Comparison of ENCODE assay signal across 24 cellular contexts in genomic region chr3:99128205-99128604, GRCh38.
DNase-seq lines count a peak whose midpoint lies in the region; ATAC-seq, FAIRE-seq and TF ChIP-seq lines count a peak whose summit lies in the region.
"Had no signal": no experiment of that assay in that cellular context is flagged by ENCODE, and none has a peak within 500 bp of the region (broad histone marks: within the 10 kb centered on the region; RNA-seq: fewer than 3 reads in every experiment).

No MANE protein-coding gene starts in this region.

- CTCF ChIA-PET in MCF 10A (lab: Yijun Ruan, JAX) = interaction anchor here (0.5 to 0.8 kb wide), 3 partner anchors 17 to 692 kb away, joined by 3 to 4 read pairs (median 3); no protein-coding TSS in a partner anchor
- CTCF ChIA-PET in HepG2 (lab: Yijun Ruan, JAX; ENCODE audit: low intra/inter-chr PET ratio, low total read pairs) = no interaction called here

- ATAC-seq in HepG2 (no peak), gastroesophageal sphincter (no peak)
- ATAC-seq: activated T-cell treated with anti-CD3 and anti-CD28 coated beads, Interleukin-2, amount 50 U/mL, for 72 hours; mucosa of descending colon; psoas muscle had no signal

- no peaks in the 10 kb centered on the region for H3K36me3 Mint-ChIP-seq in MCF 10A (ENCODE audit: insufficient read depth, unreplicated experiment)
- H3K36me3 Mint-ChIP-seq: activated naive CD4-positive, alpha-beta T cell treated with anti-CD3 and anti-CD28 coated beads, Interleukin-2, amount 10 ng/mL, durations not matched to agents 7 days and 5 days; neural progenitor cell had no signal

- no peak overlapping the region for H2AFZ ChIP-seq in HepG2 (ENCODE audit: low read length)
- H2AFZ ChIP-seq: neural progenitor cell had no signal

- no peak for TF ChIP-seq EP300 in HepG2 (IDR thresholded peaks at IDR 0.05; ENCODE audit: low read depth in 2 of 2, low read length in 2 of 2)
- no peak for TF ChIP-seq EP300 in HepG2 (CRISPR knock-in tag; IDR thresholded peaks at IDR 0.05; ENCODE audit: borderline replicate concordance)
- no peak for TF ChIP-seq EP300 in gastroesophageal sphincter (IDR thresholded peaks at IDR 0.05)

- no peaks in the 10 kb centered on the region for H4K20me1 ChIP-seq in HepG2 (ENCODE audit: insufficient read depth, low read length)
- H4K20me1 ChIP-seq: BLaER1 treated with 17β-estradiol and CSF1 and Interleukin-3, amounts not matched to agents 10 nM and 100 nM had no signal

- peak overlapping the region; percentile 86 for H3K27ac Mint-ChIP-seq in MCF 10A (ENCODE audit: low read depth, unreplicated experiment)
- H3K27ac Mint-ChIP-seq: activated naive CD4-positive, alpha-beta T cell treated with anti-CD3 and anti-CD28 coated beads, Interleukin-2, amount 10 ng/mL, durations not matched to agents 7 days and 5 days; activated T-cell treated with anti-CD3 and anti-CD28 coated beads, Interleukin-2, amount 50 U/mL, for 72 hours; neural progenitor cell had no signal

- H3K4me3 ChIP-seq in breast epithelium = no peak overlapping the region
- H3K4me3 ChIP-seq in ascending aorta = no peak overlapping the region
- H3K4me3 ChIP-seq in fibroblast of mammary gland (ENCODE audit: control insufficient read depth, low read depth, low read length) = no peak overlapping the region
- no peak overlapping the region for H3K4me3 ChIP-seq in subcutaneous abdominal adipose tissue (ENCODE audit: low read depth in 1 of 5, low read length in 5 of 5)
- H3K4me3 ChIP-seq in HepG2 (replicated peaks in 1 of 3; ENCODE audit: insufficient read depth in 1 of 3, low read depth in 2 of 3, low read length in 3 of 3) = no peak overlapping the region
- H3K4me3 ChIP-seq in gastroesophageal sphincter = no peak overlapping the region
- H3K4me3 ChIP-seq: BLaER1 treated with 17β-estradiol and CSF1 and Interleukin-3, amounts not matched to agents 10 nM and 100 nM; mucosa of descending colon; neural progenitor cell; psoas muscle; spleen; vagina had no signal

- H3K27ac ChIP-seq in breast epithelium (no peak overlapping the region), ascending aorta (peak overlapping the region; percentile 83 to 88), subcutaneous abdominal adipose tissue (ENCODE audit: low read depth, low read length) (peak overlapping the region; percentile 55), HepG2 (ENCODE audit: extremely low read length, insufficient read depth, low read length) (no peak overlapping the region), gastroesophageal sphincter (no peak overlapping the region)
- H3K27ac ChIP-seq: BLaER1 treated with 17β-estradiol and CSF1 and Interleukin-3, amounts not matched to agents 10 nM and 100 nM; neural progenitor cell; psoas muscle; spleen; vagina had no signal

- intact Hi-C loops in MCF 10A (cut with micrococcal nuclease) (loop anchor here (2.0 kb wide), 1 partner anchor 507 kb away; no protein-coding TSS in a partner anchor), breast epithelium (cut with DNase I; ENCODE audit: low total_unique reads) (no loop called here), ascending aorta (cut with DNase I) (loop anchor here (2.0 to 5.0 kb wide), 2 partner anchors 113 to 509 kb away; partner anchors contain the start of gene COL8A1), HepG2 (cut with micrococcal nuclease; ENCODE audit: unreplicated experiment) (no loop called here)

- WGBS in HepG2 (ENCODE audit: low lambda C conversion rate) = 0% methylated on average over 3 of the region's 3 CpGs
- WGBS in gastroesophageal sphincter (ENCODE audit: low coverage in 1 of 2), 2 donors = 59 to 63% methylated on average over 2 to 3 of the region's 3 CpGs

- peaks cover 11% of the 10 kb centered on the region for H3K4me1 Mint-ChIP-seq in MCF 10A (ENCODE audit: insufficient read depth, unreplicated experiment)
- H3K4me1 Mint-ChIP-seq: activated naive CD4-positive, alpha-beta T cell treated with anti-CD3 and anti-CD28 coated beads, Interleukin-2, amount 10 ng/mL, durations not matched to agents 7 days and 5 days; neural progenitor cell had no signal

- no peak for TF ChIP-seq POLR2A in breast epithelium (IDR thresholded peaks at IDR 0.05)
- no peak for TF ChIP-seq POLR2A in HepG2 (IDR thresholded peaks at IDR 0.05; ENCODE audit: insufficient read depth in 1 of 2, low read depth in 2 of 2, low read length in 2 of 2)
- TF ChIP-seq POLR2A in gastroesophageal sphincter (IDR thresholded peaks at IDR 0.05) = no peak

- H3K9me3 ChIP-seq in breast epithelium (no peaks in the 10 kb centered on the region), ascending aorta (no peaks in the 10 kb centered on the region), subcutaneous abdominal adipose tissue (ENCODE audit: control insufficient read depth in 5 of 5, low read length in 5 of 5) (no peaks in the 10 kb centered on the region), HepG2 (ENCODE audit: low read length) (no peaks in the 10 kb centered on the region), gastroesophageal sphincter (no peaks in the 10 kb centered on the region)
- H3K9me3 ChIP-seq: BLaER1 treated with 17β-estradiol and CSF1 and Interleukin-3, amounts not matched to agents 10 nM and 100 nM; mucosa of descending colon; psoas muscle; spleen; vagina had no signal

- in situ Hi-C loops in HepG2 (cut with HindIII; ENCODE audit: extremely low pct_ligation_motif_present, low pct_unique_long_range_greater_than_20kb) = no loop called here

- no peak for FAIRE-seq in HepG2 (lab: Jason Lieb, UNC)
- FAIRE-seq: GM18507 had no signal

- no peak for TF ChIP-seq CTCF in MCF 10A (IDR thresholded peaks at IDR 0.05; ENCODE audit: unreplicated experiment)
- no peak for TF ChIP-seq CTCF in breast epithelium (IDR thresholded peaks at IDR 0.05)
- no peak for TF ChIP-seq CTCF in ascending aorta (IDR thresholded peaks at IDR 0.05)
- TF ChIP-seq CTCF in fibroblast of mammary gland (conservative IDR thresholded peaks at IDR 0.05; ENCODE audit: control insufficient read depth, insufficient read depth, low read depth, low read length) = no peak
- no peak for TF ChIP-seq CTCF in HepG2 (CRISPR knock-in tag; IDR thresholded peaks at IDR 0.05)
- no peak for TF ChIP-seq CTCF in gastroesophageal sphincter (IDR thresholded peaks at IDR 0.05)

- H3K27me3 ChIP-seq in breast epithelium (no peaks in the 10 kb centered on the region), ascending aorta (no peaks in the 10 kb centered on the region), subcutaneous abdominal adipose tissue (ENCODE audit: control insufficient read depth in 5 of 5, insufficient read depth in 4 of 5, low read length in 5 of 5) (no peaks in the 10 kb centered on the region), HepG2 (ENCODE audit: control insufficient read depth in 1 of 2, insufficient read depth in 2 of 2, low read length in 2 of 2) (no peaks in the 10 kb centered on the region), gastroesophageal sphincter (no peaks in the 10 kb centered on the region)
- H3K27me3 ChIP-seq: BLaER1 treated with 17β-estradiol and CSF1 and Interleukin-3, amounts not matched to agents 10 nM and 100 nM; neural progenitor cell; spleen; vagina had no signal

- POLR2A ChIA-PET in MCF 10A (lab: Yijun Ruan, JAX) (interaction anchor here (0.6 kb wide), 1 partner anchor 249 kb away, joined by 6 read pairs; no protein-coding TSS in a partner anchor), HepG2 (lab: Yijun Ruan, JAX) (no interaction called here)

- no peak overlapping the region for H3K4me2 ChIP-seq in HepG2 (ENCODE audit: low read depth, low read length)
- H3K4me2 ChIP-seq: BLaER1 treated with 17β-estradiol and CSF1 and Interleukin-3, amounts not matched to agents 10 nM and 100 nM; neural progenitor cell had no signal

- H3K79me2 ChIP-seq in HepG2 (ENCODE audit: insufficient read depth, low read length) = no peaks in the 10 kb centered on the region

- H3K4me3 Mint-ChIP-seq in MCF 10A (ENCODE audit: unreplicated experiment) = no peak overlapping the region
- H3K4me3 Mint-ChIP-seq: activated naive CD4-positive, alpha-beta T cell treated with anti-CD3 and anti-CD28 coated beads, Interleukin-2, amount 10 ng/mL, durations not matched to agents 7 days and 5 days; activated T-cell treated with anti-CD3 and anti-CD28 coated beads, Interleukin-2, amount 50 U/mL, for 72 hours; neural progenitor cell had no signal

- H3K4me1 ChIP-seq in breast epithelium = no peaks in the 10 kb centered on the region
- H3K4me1 ChIP-seq in ascending aorta = peaks cover 9 to 35% of the 10 kb centered on the region in 2 donors
- H3K4me1 ChIP-seq in subcutaneous abdominal adipose tissue (ENCODE audit: control insufficient read depth in 5 of 5, insufficient read depth in 5 of 5, low read length in 5 of 5) = peaks cover 0 to 13% (median 8%) of the 10 kb centered on the region in 5 donors
- no peaks in the 10 kb centered on the region for H3K4me1 ChIP-seq in HepG2 (ENCODE audit: insufficient read depth, low read length)
- peaks cover 0 to 8% (median 0%) of the 10 kb centered on the region in 3 donors for H3K4me1 ChIP-seq in gastroesophageal sphincter
- H3K4me1 ChIP-seq: neural progenitor cell, psoas muscle, spleen had no signal

- H3K27me3 Mint-ChIP-seq in MCF 10A (ENCODE audit: insufficient read depth, unreplicated experiment) = no peaks in the 10 kb centered on the region
- H3K27me3 Mint-ChIP-seq: activated naive CD4-positive, alpha-beta T cell treated with anti-CD3 and anti-CD28 coated beads, Interleukin-2, amount 10 ng/mL, durations not matched to agents 7 days and 5 days had no signal

- H3K36me3 ChIP-seq in breast epithelium (no peaks in the 10 kb centered on the region), ascending aorta (no peaks in the 10 kb centered on the region), subcutaneous abdominal adipose tissue (ENCODE audit: control insufficient read depth in 5 of 5, insufficient read depth in 5 of 5, low read length in 5 of 5) (no peaks in the 10 kb centered on the region), HepG2 (replicated peaks in 1 of 2; ENCODE audit: control insufficient read depth in 1 of 2, insufficient read depth in 2 of 2, low read length in 2 of 2) (no peaks in the 10 kb centered on the region), gastroesophageal sphincter (no peaks in the 10 kb centered on the region)
- H3K36me3 ChIP-seq: BLaER1 treated with 17β-estradiol and CSF1 and Interleukin-3, amounts not matched to agents 10 nM and 100 nM; neural progenitor cell; spleen; vagina had no signal

- no peaks in the 10 kb centered on the region for H3K9me3 Mint-ChIP-seq in MCF 10A (ENCODE audit: unreplicated experiment)
- H3K9me3 Mint-ChIP-seq: activated naive CD4-positive, alpha-beta T cell treated with anti-CD3 and anti-CD28 coated beads, Interleukin-2, amount 10 ng/mL, durations not matched to agents 7 days and 5 days; neural progenitor cell had no signal

- BruUV-seq in MCF 10A (replicated peaks; lab: Mats Ljungman, UMichigan) (no TSS peak), HepG2 (replicated peaks; lab: Mats Ljungman, UMichigan) (no TSS peak)

- TF ChIP-seq RAD21 in HepG2 (CRISPR knock-in tag; IDR thresholded peaks at IDR 0.05) = no peak

- DNase-seq in MCF 10A (ENCODE audit: unreplicated experiment) (no peak), breast epithelium (ENCODE audit: low spot score in 2 of 2) (no peak), ascending aorta (ENCODE audit: low spot score in 2 of 2) (no peak), fibroblast of mammary gland (ENCODE audit: low read depth) (peak; percentile 35), C1 segment of cervical spinal cord (lab: John Stamatoyannopoulos, UW) (no peak), HepG2 (ENCODE audit: low spot score) (no peak)
- DNase-seq: 8988T; activated naive CD4-positive, alpha-beta T cell treated with anti-CD3 and anti-CD28 coated beads, Interleukin-2, amount 10 ng/mL, durations not matched to agents 7 days and 5 days; activated T-cell treated with anti-CD3 and anti-CD28 coated beads, Interleukin-2, amount 50 U/mL, for 72 hours; glutamatergic neuron; mucosa of descending colon; NCI-H1417 treated with DMSO at 0.1 percent for 48 hours; NCI-H2171; NCI-H526 treated with DMSO at 0.1 percent for 48 hours; psoas muscle; Right ventricle myocardium superior; spleen; T-helper 1 cell had no signal

- H3K9ac ChIP-seq in subcutaneous abdominal adipose tissue (ENCODE audit: low read length in 5 of 5) (no peak overlapping the region), HepG2 (ENCODE audit: insufficient read depth, low read depth, low read length) (no peak overlapping the region)
- H3K9ac ChIP-seq: BLaER1 treated with 17β-estradiol and CSF1 and Interleukin-3, amounts not matched to agents 10 nM and 100 nM; neural progenitor cell had no signal

Comparison
In these comparisons a context has a peak if more than half of its experiments do, and no peak if none do; other contexts are left out.
1. intact Hi-C loops: an anchor here in MCF 10A (2.0 kb wide) and ascending aorta (2.0 to 5.0 kb wide); none called in breast epithelium and HepG2.
2. H3K27ac ChIP-seq: peak in ascending aorta (2 of 2) and subcutaneous abdominal adipose tissue (single experiment); none in breast epithelium (0 of 2), HepG2 (single experiment) and gastroesophageal sphincter (0 of 4).